Comparison of ENCODE assay signal across 17 cellular contexts in the genomic region with DNA sequence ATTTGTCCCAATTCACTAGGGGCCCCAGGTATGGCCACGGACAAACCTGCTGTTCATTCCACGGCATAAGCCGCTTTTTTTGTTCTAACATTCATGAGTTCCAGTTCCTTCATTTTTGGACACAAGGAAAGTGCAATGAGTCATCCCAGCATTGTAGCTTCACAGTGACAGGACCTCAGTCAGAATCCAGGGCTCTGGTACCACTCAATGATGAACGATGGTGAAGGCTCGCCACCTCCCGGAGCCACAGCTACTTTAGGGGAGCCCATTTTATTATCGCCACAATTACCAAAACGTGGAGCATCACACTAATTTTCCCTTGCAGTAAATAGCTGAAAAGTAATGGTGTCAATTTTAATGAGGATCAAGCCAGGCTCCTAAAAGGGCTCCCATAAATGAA.
"Had no signal": no experiment of that assay in that cellular context is flagged by ENCODE, and none has a peak within 500 bp of the region (broad histone marks: within the 10 kb centered on the region; RNA-seq: fewer than 3 reads in every experiment).

No MANE protein-coding gene starts in this region.

- H3K4me3 ChIP-seq: SJCRH30 had no signal

- H3K4me1 ChIP-seq: SJCRH30 had no signal

- H3K9me3 ChIP-seq: SJCRH30 had no signal

- H3K27ac ChIP-seq: SJCRH30 had no signal

- DNase-seq: IMR-90, Kasumi-1, KG1, MM.1S, NCI-H1092 treated with DMSO at 0.1 percent for 48 hours, NCI-H1417, NCI-H1436 treated with DMSO at 0.1 percent for 48 hours, NCI-H1694 treated with DMSO at 0.1 percent for 48 hours, NCI-H1930, NCI-H2081, NCI-H2107, NCI-H2227 treated with DMSO at 0.1 percent for 48 hours, NCI-H524 treated with DMSO at 0.1 percent for 48 hours, NCI-H69, NCI-H774, SHP77 treated with DMSO at 0.1 percent for 48 hours, SJCRH30 had no signal

- H3K27me3 ChIP-seq: SJCRH30 had no signal
